Comparison of ENCODE assay signal across 1 cellular context in genomic region chr20:56957737-56958553, GRCh38.
TF ChIP-seq lines count a peak whose summit lies in the region.

No MANE protein-coding gene starts in this region.

TF ChIP-seq in HEK293, 187 proteins besides CTCF, POLR2A, EP300 and RAD21 (continued from another document and continues in another):
- TF ChIP-seq ZNF362 (tag by site-specific recombination; IDR thresholded peaks at IDR 0.05) (no peak), ZNF548 (tag by site-specific recombination; IDR thresholded peaks at IDR 0.05) (no peak), PRDM6 (tag by site-specific recombination; IDR thresholded peaks at IDR 0.05) (peak; percentile 33), ZNF416 (tag by site-specific recombination; IDR thresholded peaks at IDR 0.05) (no peak), ZNF398 (tag by site-specific recombination; IDR thresholded peaks at IDR 0.05) (0 out of 2 replicates have a peak, but pooled peaks have one; percentile 35), ZFP69B (tag by site-specific recombination; IDR thresholded peaks at IDR 0.05) (peak; percentile 74; the same call in 1 of the 2 replicates), ZNF514 (tag by site-specific recombination; IDR thresholded peaks at IDR 0.05) (no peak), SP7 (tag by site-specific recombination; IDR thresholded peaks at IDR 0.05) (peak; percentile 83), ZSCAN30 (tag by site-specific recombination; IDR thresholded peaks at IDR 0.05) (no peak), GLI2 (tag by site-specific recombination; IDR thresholded peaks at IDR 0.05; ENCODE audit: borderline replicate concordance, low read depth) (no peak), ZNF404 (tag by site-specific recombination; IDR thresholded peaks at IDR 0.05) (no peak), ZNF623 (tag by site-specific recombination; IDR thresholded peaks at IDR 0.05) (no peak), ZNF626 (tag by site-specific recombination; IDR thresholded peaks at IDR 0.05) (no peak), ZNF645 (tag by site-specific recombination; IDR thresholded peaks at IDR 0.05) (no peak), ZFP41 (tag by site-specific recombination; IDR thresholded peaks at IDR 0.05; ENCODE audit: borderline replicate concordance) (no peak), ZNF239 (tag by site-specific recombination; IDR thresholded peaks at IDR 0.05) (no peak), ZNF449 (tag by site-specific recombination; IDR thresholded peaks at IDR 0.05) (peak; percentile 61; the same call in 1 of the 2 replicates), HOXD13 (CRISPR knock-in tag; IDR thresholded peaks at IDR 0.05; ENCODE audit: borderline replicate concordance) (no peak), ZNF747 (tag by site-specific recombination; IDR thresholded peaks at IDR 0.05) (no peak), PRDM1 (tag by site-specific recombination; IDR thresholded peaks at IDR 0.05) (no peak), TSHZ1 (tag by site-specific recombination; IDR thresholded peaks at IDR 0.05; ENCODE audit: borderline replicate concordance) (peak; percentile 33; the same call in 1 of the 2 replicates), TRIM28 (IDR thresholded peaks at IDR 0.05; ENCODE audit: borderline replicate concordance, low read length) (peak; percentile 41; the same call in 1 of the 2 replicates), ZNF521 (tag by site-specific recombination; IDR thresholded peaks at IDR 0.05) (no peak), ZNF280D (tag by site-specific recombination; IDR thresholded peaks at IDR 0.05) (no peak), TCF7L2 (IDR thresholded peaks at IDR 0.05; ENCODE audit: borderline replicate concordance, low read depth, low read length) (no peak), ZNF837 (tag by site-specific recombination; IDR thresholded peaks at IDR 0.05) (no peak), REPIN1 (tag by site-specific recombination; IDR thresholded peaks at IDR 0.05; ENCODE audit: low read depth) (no peak), SCRT1 (tag by site-specific recombination; IDR thresholded peaks at IDR 0.05; ENCODE audit: borderline replicate concordance) (no peak), ZSCAN5A (tag by site-specific recombination; IDR thresholded peaks at IDR 0.05) (no peak), ZNF768 (tag by site-specific recombination; IDR thresholded peaks at IDR 0.05) (no peak), ZNF280C (tag by site-specific recombination; IDR thresholded peaks at IDR 0.05) (no peak), ZNF624 (tag by site-specific recombination; IDR thresholded peaks at IDR 0.05) (no peak), ZNF555 (tag by site-specific recombination; conservative IDR thresholded peaks at IDR 0.05) (no peak), ZNF114 (tag by site-specific recombination; IDR thresholded peaks at IDR 0.05) (no peak), ZBTB48 (tag by site-specific recombination; IDR thresholded peaks at IDR 0.05) (no peak), ZNF843 (tag by site-specific recombination; IDR thresholded peaks at IDR 0.05) (no peak), ZNF274 (IDR thresholded peaks at IDR 0.05; ENCODE audit: low read length) (no peak), ZNF274 (tag by site-specific recombination; IDR thresholded peaks at IDR 0.05; ENCODE audit: borderline replicate concordance) (no peak), ZNF112 (tag by site-specific recombination; IDR thresholded peaks at IDR 0.05) (no peak), ZNF580 (tag by site-specific recombination; IDR thresholded peaks at IDR 0.05) (no peak), ZNF549 (tag by site-specific recombination; IDR thresholded peaks at IDR 0.05) (no peak), SP2 (tag by site-specific recombination; IDR thresholded peaks at IDR 0.05) (no peak), ZNF791 (tag by site-specific recombination; IDR thresholded peaks at IDR 0.05) (no peak)
